Comparison of ENCODE assay signal across 13 cellular contexts in the genomic region with DNA sequence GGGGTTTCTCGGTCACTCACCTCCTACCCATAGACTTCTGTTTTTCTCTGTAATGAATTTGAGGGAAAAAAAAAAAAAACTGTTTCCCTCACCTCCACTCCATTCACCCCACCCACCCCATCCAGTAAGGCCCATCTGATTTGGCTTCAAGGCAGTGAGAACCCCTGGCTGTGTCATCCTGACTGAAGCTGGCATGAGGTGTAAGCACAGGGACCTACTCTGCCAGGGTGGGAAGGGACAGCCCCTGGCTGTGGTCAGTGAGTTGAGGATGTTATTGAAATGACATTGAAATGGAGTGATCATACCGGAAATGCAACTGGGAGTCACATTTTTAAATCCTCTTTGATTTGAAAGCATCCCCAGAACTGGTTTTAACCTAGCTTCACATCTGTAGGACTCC.
"Had no signal": no experiment of that assay in that cellular context is flagged by ENCODE, and none has a peak within 500 bp of the region (broad histone marks: within the 10 kb centered on the region; RNA-seq: fewer than 3 reads in every experiment).

No MANE protein-coding gene starts in this region.

- H3K27ac Mint-ChIP-seq: activated CD4-positive, alpha-beta T cell treated with anti-CD3 and anti-CD28 coated beads, Interleukin-2, amount 10 ng/mL, durations not matched to agents 7 days and 5 days; endodermal cell had no signal

- H3K27ac ChIP-seq: dorsolateral prefrontal cortex, gastroesophageal sphincter, neutrophil, parathyroid adenoma, thoracic aorta, upper lobe of right lung had no signal

- H3K27me3 ChIP-seq: dorsolateral prefrontal cortex, gastroesophageal sphincter, neutrophil, upper lobe of right lung had no signal

- H3K79me2 ChIP-seq: parathyroid adenoma had no signal

- H3K36me3 ChIP-seq: gastroesophageal sphincter, neutrophil, thoracic aorta, upper lobe of right lung had no signal

- ATAC-seq: gastroesophageal sphincter had no signal

- DNase-seq: activated CD4-positive, alpha-beta T cell treated with anti-CD3 and anti-CD28 coated beads, Interleukin-2, amount 10 ng/mL, durations not matched to agents 7 days and 5 days; activated gamma-delta T cell treated with Interleukin-2 at 50 U/mL for 16 hours; dorsolateral prefrontal cortex; endodermal cell; midbrain; stimulated activated CD4-positive, alpha-beta T cell treated with anti-CD3 and anti-CD28 coated beads, Interleukin-2, amount 100 ng/mL, for 48 hours; upper lobe of right lung had no signal

- H3K9ac ChIP-seq: parathyroid adenoma had no signal

- FAIRE-seq: islet of Langerhans had no signal

- H3K4me1 ChIP-seq: gastroesophageal sphincter, parathyroid adenoma, upper lobe of right lung had no signal

- H3K4me3 ChIP-seq: dorsolateral prefrontal cortex, gastroesophageal sphincter, lung, thoracic aorta, upper lobe of right lung had no signal

- H3K4me3 Mint-ChIP-seq: activated CD4-positive, alpha-beta T cell treated with anti-CD3 and anti-CD28 coated beads, Interleukin-2, amount 10 ng/mL, durations not matched to agents 7 days and 5 days; endodermal cell had no signal

- H3K9me3 ChIP-seq: gastroesophageal sphincter, neutrophil, thoracic aorta, upper lobe of right lung had no signal

- H3K9me3 Mint-ChIP-seq: activated CD4-positive, alpha-beta T cell treated with anti-CD3 and anti-CD28 coated beads, Interleukin-2, amount 10 ng/mL, durations not matched to agents 7 days and 5 days; endodermal cell had no signal

- H2AFZ ChIP-seq: parathyroid adenoma had no signal
